9 cellular contexts compared by ENCODE assay signal in the genomic region with DNA sequence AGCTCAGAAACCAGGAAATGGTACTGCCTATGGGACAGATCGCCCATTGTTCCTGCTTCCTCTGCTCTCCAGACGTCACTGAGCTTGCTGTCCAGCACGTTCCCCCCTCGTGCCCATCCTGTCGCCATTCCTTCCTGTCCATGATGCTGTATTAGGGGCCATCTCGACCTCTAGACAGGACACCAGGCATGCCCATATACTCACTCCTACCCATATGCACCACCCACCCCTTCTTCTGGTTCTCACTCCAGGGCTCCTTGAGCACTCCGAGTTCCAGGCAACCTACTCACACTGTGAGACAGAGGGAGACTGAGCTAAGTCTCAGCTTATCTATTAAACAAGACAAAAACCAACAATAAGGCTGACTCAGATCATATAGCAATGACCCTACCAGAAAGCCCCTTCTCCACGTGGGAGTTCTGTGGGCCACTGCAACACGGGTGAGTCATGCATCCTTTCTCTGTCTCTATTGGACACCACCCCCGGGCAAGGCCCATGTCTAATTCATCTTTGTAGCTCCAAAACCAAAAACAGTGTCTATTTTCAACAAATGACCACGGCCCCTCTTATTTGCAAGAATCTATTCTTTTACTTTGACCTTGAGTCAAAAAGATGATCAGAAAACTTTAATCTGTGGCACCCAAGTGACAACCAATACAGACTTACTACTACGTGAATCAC.
DNase-seq lines count a peak whose midpoint lies in the region; ATAC-seq, FAIRE-seq and TF ChIP-seq lines count a peak whose summit lies in the region.
"Had no signal": no experiment of that assay in that cellular context is flagged by ENCODE, and none has a peak within 500 bp of the region (broad histone marks: within the 10 kb centered on the region; RNA-seq: fewer than 3 reads in every experiment).

No MANE protein-coding gene starts in this region.

- peaks cover 19 to 25% of the 10 kb centered on the region in 2 experiments for H3K4me1 Mint-ChIP-seq in H9

- peak overlapping the region; percentile 20 to 62 for H3K27ac ChIP-seq in kidney (ENCODE audit: low read depth in 2 of 2, low read length in 2 of 2)
- no peak overlapping the region for H3K27ac ChIP-seq in H9 (ENCODE audit: insufficient read length, low read depth, low read length)
- H3K27ac ChIP-seq: 22Rv1 had no signal

- ATAC-seq in HG03108 (IDR thresholded peaks at IDR 0.05; ENCODE audit: unreplicated experiment), result peak; percentile 64

- H3K4me1 ChIP-seq in kidney (ENCODE audit: control insufficient read depth in 1 of 2, insufficient read depth in 1 of 2, low read depth in 1 of 2, low read length in 2 of 2) (no peaks in the 10 kb centered on the region), H9 (ENCODE audit: insufficient read depth, low read length) (peaks cover 8% of the 10 kb centered on the region; the same call in 1 of the 2 replicates)

- no CpG with 5 or more reads among the region's 12 CpGs for WGBS in H9 (ENCODE audit: extremely low coverage, insufficient read length, low lambda C conversion rate)

- intact Hi-C loops in kidney (cut with DNase I), result no loop called here

- no peak overlapping the region for H2BK5ac ChIP-seq in H9 (ENCODE audit: insufficient read length, low read length)

- no peak overlapping the region; the same call in 1 of the 2 replicates for H3K14ac ChIP-seq in H9 (ENCODE audit: insufficient read depth, low read length)

- H3K27me3 ChIP-seq in H9 (ENCODE audit: insufficient read depth, low read length), result no peaks in the 10 kb centered on the region

- H3K4me3 ChIP-seq in kidney (ENCODE audit: low read length in 2 of 2), result no peak overlapping the region

- H3K4me3 Mint-ChIP-seq in H9, result no peak overlapping the region

- no peak overlapping the region for H3K4ac ChIP-seq in H9 (ENCODE audit: low read depth, low read length)

- H3K9me3 Mint-ChIP-seq in H9, result no peaks in the 10 kb centered on the region

- no peaks in the 10 kb centered on the region; the same call in none of the 2 replicates for H3K79me2 ChIP-seq in H9 (ENCODE audit: insufficient read depth, low read length)

- no peak overlapping the region for H2AK5ac ChIP-seq in H9 (ENCODE audit: insufficient read length, low read length)

- H3K27ac Mint-ChIP-seq in H9, result peak overlapping the region in 1 of 3 experiments; percentile 38; a peak in 3 of 7 replicates

- H2BK20ac ChIP-seq in H9 (ENCODE audit: low read depth, low read length, poor library complexity, severe bottlenecking), result no peak overlapping the region

- H2BK120ac ChIP-seq in H9 (ENCODE audit: low read depth, low read length, poor library complexity, severe bottlenecking), result no peak overlapping the region

- H3K9me3 ChIP-seq in kidney (ENCODE audit: control insufficient read depth in 1 of 2, low read length in 2 of 2) (no peaks in the 10 kb centered on the region), H9 (ENCODE audit: control insufficient read depth, low read depth, low read length) (no peaks in the 10 kb centered on the region)

- H3K27me3 Mint-ChIP-seq in H9 (ENCODE audit: low read depth), result no peaks in the 10 kb centered on the region

- H2BK15ac ChIP-seq in H9 (ENCODE audit: low read depth, low read length), result no peak overlapping the region

- DNase-seq in NK-92 treated with Interleukin-12 subunit alpha and Interleukin-12 subunit beta, amount 100 ng/mL, for 24 hours (lab: John Stamatoyannopoulos, UW), result peak; percentile 42
- no peak for DNase-seq in NK-92 (lab: John Stamatoyannopoulos, UW; ENCODE audit: unreplicated experiment)
- peak in 38 of 58 donors; percentile 11 to 85 (median 44) for DNase-seq in anterior cingulate cortex (lab: John Stamatoyannopoulos, UW)
- no peak for DNase-seq in kidney
- peak; percentile 83 for DNase-seq in superior temporal gyrus (ENCODE audit: extremely low spot score)
- DNase-seq in DMS 273 treated with DMSO at 0.1 percent for 48 hours (lab: John Stamatoyannopoulos, UW), result no peak
- no peak for DNase-seq in H9

- H4K20me1 ChIP-seq in H9 (ENCODE audit: control insufficient read depth, insufficient read depth, insufficient read length), result peaks cover under 1% of the 10 kb centered on the region

- no peak overlapping the region for H3T11ph ChIP-seq in H9 (ENCODE audit: low read length)

- H3K9ac ChIP-seq in kidney (ENCODE audit: low read length in 2 of 2) (no peak overlapping the region), H9 (ENCODE audit: extremely low read depth, insufficient read length, low read length) (no peak overlapping the region)

- no peak overlapping the region for H3K18ac ChIP-seq in H9 (ENCODE audit: insufficient read length, low read depth, low read length)

- no peak overlapping the region for H4K8ac ChIP-seq in H9 (replicated peaks; ENCODE audit: insufficient read length, low read depth, low read length)

- H2BK12ac ChIP-seq in H9 (ENCODE audit: insufficient read length, low read depth, low read length), result no peak overlapping the region

- H4K91ac ChIP-seq in H9 (ENCODE audit: insufficient read length, low read depth, low read length), result no peak overlapping the region

- H3K23me2 ChIP-seq in H9 (ENCODE audit: insufficient read length, low read depth, low read length, poor library complexity, severe bottlenecking), result no peaks in the 10 kb centered on the region

- no peak overlapping the region for H3K56ac ChIP-seq in H9 (ENCODE audit: insufficient read length, low read depth, low read length)

- no peak for FAIRE-seq in kidney (lab: Jason Lieb, UNC)

- no peak overlapping the region for H4K5ac ChIP-seq in H9 (ENCODE audit: insufficient read length, low read depth, low read length)

- H2AFZ ChIP-seq in H9 (ENCODE audit: low read length), result no peak overlapping the region

- peaks cover 0 to 13% (median 0%) of the 10 kb centered on the region in 3 experiments; a peak in 2 of 7 replicates for H3K36me3 Mint-ChIP-seq in H9 (ENCODE audit: insufficient read depth in 1 of 3, low read depth in 3 of 3)

- no peaks in the 10 kb centered on the region for H3K36me3 ChIP-seq in kidney (ENCODE audit: control insufficient read depth in 1 of 2, insufficient read depth in 2 of 2, low read length in 2 of 2)

- H3K23ac ChIP-seq in H9 (ENCODE audit: insufficient read length, low read depth, low read length), result no peak overlapping the region

- TF ChIP-seq CTCF in kidney (IDR thresholded peaks at IDR 0.05; ENCODE audit: borderline replicate concordance, extremely low read depth, insufficient read depth) (no peak), H9 (conservative IDR thresholded peaks at IDR 0.05) (no peak)

- no peaks in the 10 kb centered on the region for H3K79me1 ChIP-seq in H9 (ENCODE audit: insufficient read depth, low read depth, low read length, poor library complexity, severe bottlenecking)

- H3K4me2 ChIP-seq in H9 (ENCODE audit: insufficient read depth, insufficient read length, low read length), result no peak overlapping the region

Comparison
In these comparisons a context has a peak if more than half of its experiments do, and no peak if none do; other contexts are left out.
1. DNase-seq: peak in NK-92 treated with Interleukin-12 subunit alpha and Interleukin-12 subunit beta, amount 100 ng/mL, for 24 hours (single experiment), anterior cingulate cortex (38 of 58) and superior temporal gyrus (single experiment); none in NK-92 (single experiment), kidney (single experiment), DMS 273 treated with DMSO at 0.1 percent for 48 hours (single experiment) and H9 (single experiment).